In genomic region chr15:83702314-83702713, GRCh38 we compare ENCODE assay signal across 1 cellular context.
TF ChIP-seq lines count a peak whose summit lies in the region.
"Not testable (repeated sequence)": the region's sequence is repeated elsewhere in the genome, so short reads cannot be mapped to it uniquely, and the experiment has no call there.

No MANE protein-coding gene starts in this region.

- not testable (repeated sequence) for H3K4me1 ChIP-seq in HEK293 (ENCODE audit: control insufficient read depth, insufficient read depth, low read length)

- POLR2A ChIA-PET in HEK293 (lab: Yijun Ruan, JAX): not testable (repeated sequence)

- not testable (repeated sequence) for H3K36me3 ChIP-seq in HEK293 (ENCODE audit: control insufficient read depth in 2 of 2, insufficient read depth in 1 of 2, low read length in 2 of 2)

- CTCF ChIA-PET in HEK293 (lab: Yijun Ruan, JAX): interaction anchor here (0.9 kb wide), 1 partner anchor 333 kb away, joined by 4 read pairs; no protein-coding TSS in a partner anchor

- H3K27ac ChIP-seq in HEK293 (ENCODE audit: extremely low read depth, low read depth, low read length): not testable (repeated sequence)

- TF ChIP-seq CTCF in HEK293 (tag by site-specific recombination; IDR thresholded peaks at IDR 0.05): not testable (repeated sequence)

- not testable (repeated sequence) for H3K4me3 ChIP-seq in HEK293 (ENCODE audit: low read depth, low read length)

- H3K9me3 ChIP-seq in HEK293 (ENCODE audit: control insufficient read depth, insufficient read depth, low read depth, low read length): not testable (repeated sequence)

TF ChIP-seq in HEK293, 187 proteins besides CTCF, POLR2A, EP300 and RAD21:
- TF ChIP-seq ZNF585B (tag by site-specific recombination; IDR thresholded peaks at IDR 0.05): peak; percentile 72
